ENCODE assay signal across 8 cellular contexts in the genomic region with DNA sequence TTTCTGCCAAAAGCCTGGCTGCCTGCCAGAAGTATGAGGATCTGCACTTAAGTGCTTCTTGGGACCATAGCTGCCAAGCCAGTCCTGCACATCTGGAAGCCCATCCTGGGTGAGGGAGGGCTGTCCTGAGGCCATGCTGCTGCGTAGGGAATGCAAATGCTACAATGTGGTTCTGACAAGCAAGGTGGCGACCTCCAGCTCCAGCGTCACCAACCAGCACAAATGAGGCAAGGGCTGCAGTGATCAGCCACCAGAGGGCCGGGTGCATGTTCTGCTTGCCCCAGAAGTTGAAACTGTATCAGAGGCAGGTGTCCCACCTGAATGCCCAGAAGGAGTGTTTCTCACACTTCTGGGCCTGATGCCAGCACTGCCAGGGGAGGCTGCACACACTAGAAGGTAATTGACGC.
A peak's percentile ranks its signal among the peaks of the same experiment; 100 is the strongest.
DNase-seq lines count a peak whose midpoint lies in the region; ATAC-seq and TF ChIP-seq lines count a peak whose summit lies in the region.

No MANE protein-coding gene starts in this region.

- H3K27me3 ChIP-seq in sigmoid colon, result no peaks in the 10 kb centered on the region

- no peaks in the 10 kb centered on the region for H3K4me1 ChIP-seq in sigmoid colon

- WGBS in sigmoid colon, 2 donors, result 55 to 77% methylated on average over 5 of the region's 5 CpGs

- no peak for TF ChIP-seq POLR2A in sigmoid colon (IDR thresholded peaks at IDR 0.05)

- ATAC-seq in GM21723 (IDR thresholded peaks at IDR 0.05; ENCODE audit: unreplicated experiment) (peak; percentile 69), HG03457 (IDR thresholded peaks at IDR 0.05; ENCODE audit: unreplicated experiment) (no peak), esophagus mucosa (no peak)

- DNase-seq in NCI-H1105 treated with DMSO at 0.1 percent for 48 hours (lab: John Stamatoyannopoulos, UW) (peak; percentile 79), choroid plexus epithelial cell (ENCODE audit: low read depth) (no peak), GDM1 (lab: John Stamatoyannopoulos, UW) (no peak), sigmoid colon (no peak)

- intact Hi-C loops in sigmoid colon (cut with DNase I), result no loop called here

- no peak overlapping the region for H3K27ac ChIP-seq in sigmoid colon

- no peaks in the 10 kb centered on the region for H3K9me3 ChIP-seq in sigmoid colon

- TF ChIP-seq CTCF in GM12873 (IDR thresholded peaks at IDR 0.05; ENCODE audit: insufficient read depth, low read depth, low read length, missing control alignments), result peak; percentile 65
- peak; percentile 13 for TF ChIP-seq CTCF in choroid plexus epithelial cell (conservative IDR thresholded peaks at IDR 0.05; ENCODE audit: low read depth, low read length)
- TF ChIP-seq CTCF in sigmoid colon (IDR thresholded peaks at IDR 0.05), result no peak

- no peak for TF ChIP-seq EP300 in sigmoid colon (IDR thresholded peaks at IDR 0.05)

- H3K4me3 ChIP-seq in choroid plexus epithelial cell (ENCODE audit: low read depth, low read length), result no peak overlapping the region
- no peak overlapping the region for H3K4me3 ChIP-seq in sigmoid colon

- no peaks in the 10 kb centered on the region for H3K36me3 ChIP-seq in sigmoid colon

Comparison
In these comparisons a context has a peak if more than half of its experiments do, and no peak if none do; other contexts are left out.
1. CTCF ChIP-seq: peak in GM12873 (single experiment) and choroid plexus epithelial cell (single experiment); none in sigmoid colon (0 of 4).